27 cellular contexts compared by ENCODE assay signal in genomic region chr2:83650897-83651296, GRCh38.
A peak's percentile ranks its signal among the peaks of the same experiment; 100 is the strongest.
DNase-seq lines count a peak whose midpoint lies in the region; FAIRE-seq and TF ChIP-seq lines count a peak whose summit lies in the region.
"Had no signal": no experiment of that assay in that cellular context is flagged by ENCODE, and none has a peak within 500 bp of the region (broad histone marks: within the 10 kb centered on the region; RNA-seq: fewer than 3 reads in every experiment).

No MANE protein-coding gene starts in this region.

- FAIRE-seq in urothelium cell line (lab: Jason Lieb, UNC), result no peak
- FAIRE-seq: A204.1, endothelial cell of umbilical vein, H54, HepG2 had no signal

- DNase-seq in NCI-H1417 (lab: John Stamatoyannopoulos, UW), result peak in 2 of 3 experiments; percentile 30 to 40
- no peak for DNase-seq in NCI-H1417 treated with DMSO at 0.1 percent for 48 hours (lab: John Stamatoyannopoulos, UW)
- DNase-seq in NCI-H1694 treated with DMSO at 0.1 percent for 48 hours (lab: John Stamatoyannopoulos, UW), result peak; percentile 84
- DNase-seq in astrocyte of the cerebellum (ENCODE audit: low read depth), result peak; percentile 31
- peak; percentile 6 for DNase-seq in urothelium cell line (ENCODE audit: low spot score)
- DNase-seq in stimulated activated CD4-positive, alpha-beta T cell treated with anti-CD3 and anti-CD28 coated beads, Interleukin-4, amount 100 ng/mL, for 4 hours, result no peak
- no peak for DNase-seq in GOT3 (lab: John Stamatoyannopoulos, UW)
- no peak for DNase-seq in type B pancreatic cell (ENCODE audit: extremely low spot score, unreplicated experiment)
- DNase-seq: activated CD4-positive, CD25-positive, alpha-beta regulatory T cell; activated CD8-positive, alpha-beta T cell treated with anti-CD3 and anti-CD28 coated beads, Interleukin-2, amount 10 ng/mL, durations not matched to agents 7 days and 5 days; activated T-cell treated with anti-CD3 and anti-CD28 coated beads, Interleukin-2, amount 50 U/mL, for 4 hours; foreskin melanocyte; kidney glomerular epithelial cell; MM.1S; NCI-H510A; psoas muscle; stimulated activated CD4-positive, alpha-beta T cell treated with anti-CD3 and anti-CD28 coated beads, Interleukin-4, amount 100 ng/mL, for 24 hours; T-helper 2 cell had no signal

- H3K4me1 Mint-ChIP-seq in type B pancreatic cell (ENCODE audit: unreplicated experiment), result no peaks in the 10 kb centered on the region
- H3K4me1 Mint-ChIP-seq: CD14-positive monocyte, neural crest cell had no signal

- H3K27ac Mint-ChIP-seq in type B pancreatic cell, result no peak overlapping the region
- H3K27ac Mint-ChIP-seq: activated CD8-positive, alpha-beta T cell treated with anti-CD3 and anti-CD28 coated beads, Interleukin-2, amount 10 ng/mL, durations not matched to agents 7 days and 5 days; activated naive CD4-positive, alpha-beta T cell treated with anti-CD3 and anti-CD28 coated beads, Interleukin-2, amount 50 U/mL, for 72 hours; CD14-positive monocyte had no signal

- TF ChIP-seq CTCF in astrocyte of the cerebellum (IDR thresholded peaks at IDR 0.05; ENCODE audit: low read depth, low read length, missing control alignments) (no peak), type B pancreatic cell (conservative IDR thresholded peaks at IDR 0.05) (no peak)

- no peaks in the 10 kb centered on the region for H3K27me3 Mint-ChIP-seq in type B pancreatic cell

- no peaks in the 10 kb centered on the region for H3K36me3 Mint-ChIP-seq in type B pancreatic cell
- H3K36me3 Mint-ChIP-seq: activated naive CD4-positive, alpha-beta T cell treated with anti-CD3 and anti-CD28 coated beads, Interleukin-2, amount 50 U/mL, for 72 hours; CD14-positive monocyte had no signal

- no peak overlapping the region for H3K4me3 ChIP-seq in astrocyte of the cerebellum (ENCODE audit: low read depth, low read length)
- H3K4me3 ChIP-seq: psoas muscle, smooth muscle cell, suprapubic skin had no signal

- no peaks in the 10 kb centered on the region for H3K9me3 Mint-ChIP-seq in type B pancreatic cell
- H3K9me3 Mint-ChIP-seq: activated T-cell treated with anti-CD3 and anti-CD28 coated beads, Interleukin-2, amount 50 U/mL, for 4 hours; neural crest cell had no signal

- in situ Hi-C loops in astrocyte of the cerebellum (cut with HindIII; ENCODE audit: low sequenced_read_pairs), result no loop called here

- no peak overlapping the region for H3K4me3 Mint-ChIP-seq in type B pancreatic cell
- H3K4me3 Mint-ChIP-seq: activated CD8-positive, alpha-beta T cell treated with anti-CD3 and anti-CD28 coated beads, Interleukin-2, amount 10 ng/mL, durations not matched to agents 7 days and 5 days; activated T-cell treated with anti-CD3 and anti-CD28 coated beads, Interleukin-2, amount 50 U/mL, for 4 hours; CD14-positive monocyte; neural crest cell had no signal

Comparison
In these comparisons a context has a peak if more than half of its experiments do, and no peak if none do; other contexts are left out.
1. DNase-seq: peak in NCI-H1417 (2 of 3), NCI-H1694 treated with DMSO at 0.1 percent for 48 hours (single experiment), astrocyte of the cerebellum (single experiment) and urothelium cell line (single experiment); none in NCI-H1417 treated with DMSO at 0.1 percent for 48 hours (single experiment), stimulated activated CD4-positive, alpha-beta T cell treated with anti-CD3 and anti-CD28 coated beads, Interleukin-4, amount 100 ng/mL, for 4 hours (0 of 2), GOT3 (single experiment) and type B pancreatic cell (single experiment).